8 cellular contexts compared by ENCODE assay signal in genomic region chr11:46826310-46827044, GRCh38. TPM values are rescaled to one million over a fixed set of nuclear protein-coding genes. Genes with fewer than 3 reads are reported as not detected.
DNase-seq lines count a peak whose midpoint lies in the region; ATAC-seq, FAIRE-seq and TF ChIP-seq lines count a peak whose summit lies in the region.

No MANE protein-coding gene starts in this region.

- H3K9ac ChIP-seq in kidney (ENCODE audit: low read length in 2 of 2) = peak overlapping the region; percentile 30 to 75

- H3K9me3 ChIP-seq in kidney (ENCODE audit: control insufficient read depth in 1 of 2, low read length in 2 of 2) = no peaks in the 10 kb centered on the region

- H3K36me3 ChIP-seq in H7 (replicated peaks; ENCODE audit: control insufficient read depth, insufficient read depth, low read length) = no peaks in the 10 kb centered on the region
- no peaks in the 10 kb centered on the region for H3K36me3 ChIP-seq in kidney (ENCODE audit: control insufficient read depth in 1 of 2, insufficient read depth in 2 of 2, low read length in 2 of 2)

- H3K27ac ChIP-seq in kidney (ENCODE audit: low read depth in 2 of 2, low read length in 2 of 2) = peak overlapping the region in 1 of 2 donors; percentile 48

- TF ChIP-seq CTCF in kidney (IDR thresholded peaks at IDR 0.05; ENCODE audit: borderline replicate concordance, extremely low read depth, insufficient read depth) = no peak

- intact Hi-C loops in kidney (cut with DNase I) = no loop called here

- H3K4me1 ChIP-seq in kidney (ENCODE audit: control insufficient read depth in 1 of 2, insufficient read depth in 1 of 2, low read depth in 1 of 2, low read length in 2 of 2) = peaks cover 6 to 11% of the 10 kb centered on the region in 2 donors

- DNase-seq in ELF-1 (ENCODE audit: low read depth, low spot score) = peak; percentile 94
- peak; percentile 89 for DNase-seq in H7
- DNase-seq in NCI-H1092 (lab: John Stamatoyannopoulos, UW) = peak; percentile 32
- DNase-seq in activated CD4-positive, alpha-beta T cell treated with anti-CD3 and anti-CD28 coated beads for 1 hour = peak; percentile 54
- peak; percentile 42 to 64 for DNase-seq in cerebellar nuclear complex (lab: John Stamatoyannopoulos, UW)
- peak; percentile 92 for DNase-seq in kidney
- DNase-seq in stimulated activated CD4-positive, alpha-beta T cell treated with anti-CD3 and anti-CD28 coated beads, Interleukin-15, amount 100 ng/mL, for 1 hour (ENCODE audit: low read depth in 1 of 2, low spot score in 1 of 2) = peak; percentile 33 to 63

- H3K4me3 ChIP-seq in H7 (ENCODE audit: insufficient read depth, low read depth, low read length) (peak overlapping the region; percentile 24), kidney (ENCODE audit: low read length in 2 of 2) (peak overlapping the region; percentile 75 to 88)

- no peak for FAIRE-seq in kidney (lab: Jason Lieb, UNC)

- no peaks in the 10 kb centered on the region for H3K27me3 ChIP-seq in H7 (ENCODE audit: control insufficient read depth, insufficient read depth, low read length)

- no peak for ATAC-seq in GM18519 (IDR thresholded peaks at IDR 0.05; ENCODE audit: low FRiP score, unreplicated experiment)

RNA-seq across cellular contexts. Expression of gene CKAP5, which starts 19.6 kb away (rescaled TPM):
- total RNA-seq in H7 (2014; rRNA removed; shearing (Covaris generic)) = 81.8 and 152 TPM in 2 replicates
- total RNA-seq in kidney = 51.9 TPM
- polyA plus RNA-seq in kidney (ENCODE audit: insufficient read depth, low read depth, low replicate concordance) = 10.8 TPM

Comparison
In these comparisons a context has a peak if more than half of its experiments do, and no peak if none do; other contexts are left out.
1. DNase-seq: peak in every context shown above with its lines; median percentile 94 in ELF-1; 92 in kidney; 89 in H7; 54 in activated CD4-positive, alpha-beta T cell treated with anti-CD3 and anti-CD28 coated beads for 1 hour; 53 in cerebellar nuclear complex; 48 in stimulated activated CD4-positive, alpha-beta T cell treated with anti-CD3 and anti-CD28 coated beads, Interleukin-15, amount 100 ng/mL, for 1 hour; 32 in NCI-H1092.